ENCODE assay signal across 9 cellular contexts in genomic region chr12:32217354-32218310, GRCh38.
DNase-seq lines count a peak whose midpoint lies in the region; ATAC-seq and TF ChIP-seq lines count a peak whose summit lies in the region.
"Had no signal": no experiment of that assay in that cellular context is flagged by ENCODE, and none has a peak within 500 bp of the region (broad histone marks: within the 10 kb centered on the region; RNA-seq: fewer than 3 reads in every experiment).

No MANE protein-coding gene starts in this region.

- TF ChIP-seq CTCF in choroid plexus epithelial cell (conservative IDR thresholded peaks at IDR 0.05; ENCODE audit: low read depth, low read length) (no peak), osteoblast (IDR thresholded peaks at IDR 0.05; ENCODE audit: extremely low read depth, low read depth, low read length) (no peak)

- H3K79me2 ChIP-seq in osteoblast (ENCODE audit: insufficient read depth, low read length) = peaks cover 22% of the 10 kb centered on the region

- peaks cover 11% of the 10 kb centered on the region for H4K20me1 ChIP-seq in osteoblast (ENCODE audit: insufficient read depth, low read length)

- no peaks in the 10 kb centered on the region for H3K9me3 ChIP-seq in osteoblast (ENCODE audit: low read depth, low read length)

- no peak overlapping the region for H2AFZ ChIP-seq in osteoblast (ENCODE audit: low read length)

- no peak for ATAC-seq in HG02759 (IDR thresholded peaks at IDR 0.05; ENCODE audit: unreplicated experiment)

- in situ Hi-C loops in G401 (cut with HindIII; ENCODE audit: low sequenced_read_pairs) = no loop called here

- no peak overlapping the region for H3K4me2 ChIP-seq in osteoblast (ENCODE audit: insufficient read depth, low read length)

- no peaks in the 10 kb centered on the region for H3K27me3 ChIP-seq in osteoblast (ENCODE audit: insufficient read depth, low read length)

- H3K4me1 ChIP-seq in osteoblast (ENCODE audit: insufficient read depth, low read length) = peaks cover 5% of the 10 kb centered on the region

- no peak overlapping the region for H3K27ac ChIP-seq in osteoblast (ENCODE audit: low read depth, low read length)
- H3K27ac ChIP-seq: SK-N-MC had no signal

- DNase-seq in G401 (ENCODE audit: low spot score) = peak; percentile 17
- DNase-seq in NCI-H187 (lab: John Stamatoyannopoulos, UW) = peak; percentile 80 to 81
- peak; percentile 84 for DNase-seq in choroid plexus epithelial cell (ENCODE audit: low read depth)
- peak; percentile 68 for DNase-seq in osteoblast (ENCODE audit: insufficient read length, low spot score, missing footprints)
- DNase-seq in OCI-M1 (lab: John Stamatoyannopoulos, UW) = no peak
- DNase-seq in stimulated activated CD4-positive, alpha-beta T cell treated with anti-CD3 and anti-CD28 coated beads, Interleukin-2, amount 100 ng/mL, for 48 hours = no peak
- DNase-seq: naive B cell had no signal

- H3K36me3 ChIP-seq in osteoblast (ENCODE audit: insufficient read depth, low read length) = peaks cover 11% of the 10 kb centered on the region

- H3K4me3 ChIP-seq in choroid plexus epithelial cell (ENCODE audit: low read depth, low read length) = no peak overlapping the region
- H3K4me3 ChIP-seq in osteoblast (ENCODE audit: insufficient read depth, low read length) = no peak overlapping the region
- H3K4me3 ChIP-seq: SK-N-MC had no signal

Comparison
In these comparisons a context has a peak if more than half of its experiments do, and no peak if none do; other contexts are left out.
1. DNase-seq: peak in G401 (single experiment), NCI-H187 (2 of 2), choroid plexus epithelial cell (single experiment) and osteoblast (single experiment); none in OCI-M1 (single experiment) and stimulated activated CD4-positive, alpha-beta T cell treated with anti-CD3 and anti-CD28 coated beads, Interleukin-2, amount 100 ng/mL, for 48 hours (0 of 2).